16 cellular contexts compared by ENCODE assay signal in genomic region chr2:35082072-35082471, GRCh38.
A peak's percentile ranks its signal among the peaks of the same experiment; 100 is the strongest.
DNase-seq lines count a peak whose midpoint lies in the region; ATAC-seq, FAIRE-seq and TF ChIP-seq lines count a peak whose summit lies in the region.
"Had no signal": no experiment of that assay in that cellular context is flagged by ENCODE, and none has a peak within 500 bp of the region (broad histone marks: within the 10 kb centered on the region; RNA-seq: fewer than 3 reads in every experiment).

No MANE protein-coding gene starts in this region.

- no peak overlapping the region for H3K9ac ChIP-seq in neural progenitor cell

- no peaks in the 10 kb centered on the region for H3K9me3 ChIP-seq in neural progenitor cell (ENCODE audit: low read depth)
- H3K9me3 ChIP-seq: BE2C had no signal

- no peaks in the 10 kb centered on the region for H3K36me3 ChIP-seq in GM23338 (ENCODE audit: insufficient read depth)
- no peaks in the 10 kb centered on the region for H3K36me3 ChIP-seq in bronchial epithelial cell (ENCODE audit: control insufficient read depth, insufficient read depth, low read length)
- H3K36me3 ChIP-seq in neural progenitor cell: no peaks in the 10 kb centered on the region
- H3K36me3 ChIP-seq: BE2C had no signal

- H3K4me3 Mint-ChIP-seq in GM23338 (no peak overlapping the region), neural progenitor cell (no peak overlapping the region), glutamatergic neuron (ENCODE audit: unreplicated experiment) (no peak overlapping the region)
- H3K4me3 Mint-ChIP-seq: CD4-positive, alpha-beta memory T cell had no signal

- H3K4me2 ChIP-seq in GM23338 (no peak overlapping the region), neural progenitor cell (no peak overlapping the region)

- H3K79me2 ChIP-seq in GM23338 (replicated peaks; ENCODE audit: insufficient read depth): no peaks in the 10 kb centered on the region
- no peaks in the 10 kb centered on the region for H3K79me2 ChIP-seq in neural progenitor cell (ENCODE audit: low read depth)

- H3K4me1 ChIP-seq in GM23338 (ENCODE audit: insufficient read depth): no peaks in the 10 kb centered on the region
- H3K4me1 ChIP-seq in neural progenitor cell: no peaks in the 10 kb centered on the region

- H2AFZ ChIP-seq in GM23338 (peak overlapping the region; percentile 81; the same call in 1 of the 2 replicates), neural progenitor cell (replicated peaks) (peak overlapping the region; percentile 89)

- H4K20me1 ChIP-seq in GM23338 (replicated peaks; ENCODE audit: insufficient read depth) (no peaks in the 10 kb centered on the region), neural progenitor cell (ENCODE audit: low read depth) (no peaks in the 10 kb centered on the region)

- no peak for TF ChIP-seq CTCF in GM23338 (conservative IDR thresholded peaks at IDR 0.05; ENCODE audit: low read depth in 2 of 2)
- no peak for TF ChIP-seq CTCF in bronchial epithelial cell (IDR thresholded peaks at IDR 0.05; ENCODE audit: insufficient read depth, low read length, severe bottlenecking)
- no peak for TF ChIP-seq CTCF in neural progenitor cell (IDR thresholded peaks at IDR 0.05)
- no peak for TF ChIP-seq CTCF in glutamatergic neuron (IDR thresholded peaks at IDR 0.05; ENCODE audit: partially characterized antibody, unreplicated experiment)

- no peaks in the 10 kb centered on the region; the same call in 1 of the 2 replicates for H3K9me2 ChIP-seq in GM23338 (ENCODE audit: insufficient read depth)

- peak; percentile 76 for FAIRE-seq in bronchial epithelial cell (lab: Jason Lieb, UNC)
- FAIRE-seq: A204.1, G401.6, GM12892 had no signal

- ATAC-seq in GM23338: peak; percentile 71
- no peak for ATAC-seq in GM21390 (IDR thresholded peaks at IDR 0.05; ENCODE audit: unreplicated experiment)
- ATAC-seq: HCT116 had no signal

- H3F3A ChIP-seq in GM23338 (replicated peaks; ENCODE audit: low read depth): no peaks in the 10 kb centered on the region
- no peaks in the 10 kb centered on the region for H3F3A ChIP-seq in neural progenitor cell (ENCODE audit: low read depth)

- DNase-seq in GM23338 (ENCODE audit: low spot score) (peak; percentile 41), bronchial epithelial cell (ENCODE audit: low read depth) (no peak), iPS-NIHi11 (ENCODE audit: low spot score) (peak; percentile 13), neural progenitor cell (ENCODE audit: low spot score) (no peak), glutamatergic neuron (no peak)
- DNase-seq in central memory CD4-positive, alpha-beta T cell: no peak
- DNase-seq: BE2C, DMS79 had no signal

- no peaks in the 10 kb centered on the region for H3K4me1 Mint-ChIP-seq in GM23338
- H3K4me1 Mint-ChIP-seq in neural progenitor cell: no peaks in the 10 kb centered on the region
- H3K4me1 Mint-ChIP-seq in glutamatergic neuron (ENCODE audit: low read depth, unreplicated experiment): no peaks in the 10 kb centered on the region
- H3K4me1 Mint-ChIP-seq: CD4-positive, alpha-beta memory T cell had no signal

- H3K9me3 Mint-ChIP-seq in GM23338 (no peaks in the 10 kb centered on the region; the same call in 2 of the 3 replicates), neural progenitor cell (no peaks in the 10 kb centered on the region), glutamatergic neuron (ENCODE audit: unreplicated experiment) (no peaks in the 10 kb centered on the region)

- H3K4me3 ChIP-seq in GM23338 (no peak overlapping the region), bronchial epithelial cell (ENCODE audit: low read depth, low read length) (no peak overlapping the region), neural progenitor cell (no peak overlapping the region)

- H3K36me3 Mint-ChIP-seq in GM23338 (ENCODE audit: low read depth) (no peaks in the 10 kb centered on the region), neural progenitor cell (no peaks in the 10 kb centered on the region), glutamatergic neuron (ENCODE audit: unreplicated experiment) (no peaks in the 10 kb centered on the region)
- H3K36me3 Mint-ChIP-seq: CD4-positive, alpha-beta memory T cell had no signal

- H3K27ac ChIP-seq in GM23338 (ENCODE audit: low read depth) (no peak overlapping the region), neural progenitor cell (no peak overlapping the region)
- H3K27ac ChIP-seq: C4-2B, HL-60 had no signal

- H3K27me3 ChIP-seq in GM23338 (ENCODE audit: insufficient read depth) (no peaks in the 10 kb centered on the region), bronchial epithelial cell (ENCODE audit: control insufficient read depth, insufficient read depth, low read length) (no peaks in the 10 kb centered on the region), neural progenitor cell (no peaks in the 10 kb centered on the region)
- H3K27me3 ChIP-seq: BE2C had no signal

- H3K27ac Mint-ChIP-seq in GM23338 (no peak overlapping the region), neural progenitor cell (no peak overlapping the region), glutamatergic neuron (ENCODE audit: unreplicated experiment) (no peak overlapping the region)
- H3K27ac Mint-ChIP-seq: CD4-positive, alpha-beta memory T cell had no signal

- H3K27me3 Mint-ChIP-seq in GM23338 (ENCODE audit: insufficient read depth, low read depth, poor library complexity) (no peaks in the 10 kb centered on the region), neural progenitor cell (ENCODE audit: insufficient read depth, low read depth) (no peaks in the 10 kb centered on the region), glutamatergic neuron (ENCODE audit: unreplicated experiment) (no peaks in the 10 kb centered on the region)
- H3K27me3 Mint-ChIP-seq: CD4-positive, alpha-beta memory T cell had no signal

TF ChIP-seq in GM23338, 12 proteins besides CTCF, POLR2A, EP300 and RAD21 (continues in another document):
- TF ChIP-seq REST (IDR thresholded peaks at IDR 0.05; ENCODE audit: unreplicated experiment) (no peak), CREB1 (CRISPR knock-in tag; IDR thresholded peaks at IDR 0.05; ENCODE audit: low read depth) (no peak), EZH2phosphoT487 (IDR thresholded peaks at IDR 0.05; ENCODE audit: unreplicated experiment) (no peak), JUNB (IDR thresholded peaks at IDR 0.05; ENCODE audit: unreplicated experiment) (no peak), NANOG (IDR thresholded peaks at IDR 0.05; ENCODE audit: borderline replicate concordance) (no peak), STAT1 (IDR thresholded peaks at IDR 0.05; ENCODE audit: unreplicated experiment) (no peak), ZNF331 (CRISPR knock-in tag; IDR thresholded peaks at IDR 0.05; ENCODE audit: low read depth) (no peak), ETS1 (IDR thresholded peaks at IDR 0.05) (no peak), EZH2 (IDR thresholded peaks at IDR 0.05; ENCODE audit: low read depth, unreplicated experiment) (no peak), POLR2AphosphoS5 (IDR thresholded peaks at IDR 0.05; ENCODE audit: low read depth) (no peak), ZNF114 (CRISPR knock-in tag; IDR thresholded peaks at IDR 0.05) (no peak)

Comparison
In these comparisons a context has a peak if more than half of its experiments do, and no peak if none do; other contexts are left out.
1. DNase-seq: peak in GM23338 (single experiment) and iPS-NIHi11 (single experiment); none in bronchial epithelial cell (single experiment), neural progenitor cell (single experiment), glutamatergic neuron (single experiment) and central memory CD4-positive, alpha-beta T cell (single experiment).